ENCODE assay signal across 20 cellular contexts in the genomic region with DNA sequence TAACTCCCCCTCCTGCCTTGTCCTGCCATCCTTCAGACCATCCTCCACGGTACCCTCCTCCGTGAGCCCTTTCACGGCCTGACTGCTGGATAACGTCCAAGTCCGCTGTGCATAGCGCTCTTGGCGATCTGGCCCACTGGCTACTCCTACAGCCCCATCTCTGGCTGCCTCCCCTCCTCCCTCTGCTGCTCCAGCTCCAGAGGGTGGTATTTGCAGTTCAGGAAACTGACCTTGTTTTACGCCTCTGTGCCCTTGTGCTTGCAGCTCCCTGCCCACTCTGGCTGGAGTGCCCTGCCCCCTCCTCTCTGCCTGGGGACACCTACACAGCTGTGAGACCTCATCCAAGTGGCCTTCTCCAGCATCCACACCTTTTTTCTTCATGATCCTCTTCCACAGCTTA.
"Had no signal": no experiment of that assay in that cellular context is flagged by ENCODE, and none has a peak within 500 bp of the region (broad histone marks: within the 10 kb centered on the region; RNA-seq: fewer than 3 reads in every experiment).

No MANE protein-coding gene starts in this region.

- H3K9me3 ChIP-seq: body of pancreas, gastroesophageal sphincter, mucosa of descending colon, spleen, upper lobe of left lung had no signal

- DNase-seq: activated CD4-positive, alpha-beta T cell treated with anti-CD3 and anti-CD28 coated beads, Interleukin-2, amount 50 U/mL, for 1 hour; activated CD4-positive, CD25-positive, alpha-beta regulatory T cell; activated naive CD4-positive, alpha-beta T cell treated with anti-CD3 and anti-CD28 coated beads, Interleukin-2, amount 50 U/mL, for 16 hours; activated T-cell treated with anti-CD3 and anti-CD28 coated beads for 4 hours; amniotic stem cell; body of pancreas; effector memory CD8-positive, alpha-beta T cell; hippocampal formation; mammary epithelial cell; mucosa of descending colon; spleen; stimulated activated CD4-positive, alpha-beta T cell treated with anti-CD3 and anti-CD28 coated beads, Interleukin-1b, Interleukin-23, amount 100 ng/mL, for 48 hours; stimulated activated naive CD4-positive, alpha-beta T cell; upper lobe of left lung had no signal

- H2AFZ ChIP-seq: parathyroid adenoma had no signal

- H3K27ac Mint-ChIP-seq: activated T-helper 2 cell treated with anti-CD3 and anti-CD28 coated beads, Interferon-gamma antibody, Interleukin-2, Interleukin-4, amounts not matched to agents 10 μg/mL and 5 μg/mL and 100 μg/mL, durations not matched to agents 14 hours and 24 hours and 36 hours; effector memory CD8-positive, alpha-beta T cell; natural killer cell treated with Interleukin-12 subunit alpha and Interleukin-12 subunit beta and Interleukin-15 and Interleukin-18, amount 100 ng/mL, for 72 hours had no signal

- H3K36me3 ChIP-seq: gastroesophageal sphincter, spleen, upper lobe of left lung had no signal

- H3K79me2 ChIP-seq: parathyroid adenoma had no signal

- H3K27me3 Mint-ChIP-seq: central memory CD8-positive, alpha-beta T cell; effector memory CD8-positive, alpha-beta T cell had no signal

- H3K27ac ChIP-seq: body of pancreas, gastroesophageal sphincter, parathyroid adenoma, spleen, upper lobe of left lung had no signal

- H3K4me3 ChIP-seq: body of pancreas, gastroesophageal sphincter, mucosa of descending colon, spleen, upper lobe of left lung had no signal

- H3K4me1 ChIP-seq: gastroesophageal sphincter, parathyroid adenoma had no signal

- H3K27me3 ChIP-seq: body of pancreas, gastroesophageal sphincter, spleen, upper lobe of left lung had no signal

- H3K9ac ChIP-seq: parathyroid adenoma had no signal

- ATAC-seq: body of pancreas; effector memory CD8-positive, alpha-beta T cell; gastroesophageal sphincter; mucosa of descending colon; natural killer cell treated with Interleukin-12 subunit alpha and Interleukin-12 subunit beta and Interleukin-15 and Interleukin-18, amount 100 ng/mL, for 72 hours; SK-N-SH treated with all-trans-retinoic acid at 6 μM for 48 hours had no signal

- H3K4me3 Mint-ChIP-seq: central memory CD8-positive, alpha-beta T cell; effector memory CD8-positive, alpha-beta T cell; natural killer cell treated with Interleukin-12 subunit alpha and Interleukin-12 subunit beta and Interleukin-15 and Interleukin-18, amount 100 ng/mL, for 72 hours had no signal

- H3K9me3 Mint-ChIP-seq: activated T-helper 2 cell treated with anti-CD3 and anti-CD28 coated beads, Interferon-gamma antibody, Interleukin-2, Interleukin-4, amounts not matched to agents 10 μg/mL and 5 μg/mL and 100 μg/mL, durations not matched to agents 14 hours and 24 hours and 36 hours; central memory CD8-positive, alpha-beta T cell; effector memory CD8-positive, alpha-beta T cell; natural killer cell treated with Interleukin-12 subunit alpha and Interleukin-12 subunit beta and Interleukin-15 and Interleukin-18, amount 100 ng/mL, for 72 hours had no signal

- H3K36me3 Mint-ChIP-seq: natural killer cell treated with Interleukin-12 subunit alpha and Interleukin-12 subunit beta and Interleukin-15 and Interleukin-18, amount 100 ng/mL, for 72 hours had no signal
